ENCODE assay signal across 1 cellular context in genomic region chr2:183057333-183057985, GRCh38.
TF ChIP-seq lines count a peak whose summit lies in the region.

No MANE protein-coding gene starts in this region.

TF ChIP-seq in WTC11, 78 proteins besides CTCF, POLR2A, EP300 and RAD21 (continued from another document):
- TF ChIP-seq ATF3 (CRISPR knock-in tag; conservative IDR thresholded peaks at IDR 0.05) (no peak), JAZF1 (CRISPR knock-in tag; IDR thresholded peaks at IDR 0.05) (no peak), ETV6 (CRISPR knock-in tag; IDR thresholded peaks at IDR 0.05) (no peak), KAT7 (CRISPR knock-in tag; IDR thresholded peaks at IDR 0.05; ENCODE audit: borderline replicate concordance) (no peak), ZBTB43 (CRISPR knock-in tag; IDR thresholded peaks at IDR 0.05) (no peak), AFF4 (CRISPR knock-in tag; IDR thresholded peaks at IDR 0.05; ENCODE audit: borderline replicate concordance) (no peak), SP1 (CRISPR knock-in tag; conservative IDR thresholded peaks at IDR 0.05) (no peak), ZNF416 (CRISPR knock-in tag; IDR thresholded peaks at IDR 0.05) (no peak), MXD4 (CRISPR knock-in tag; IDR thresholded peaks at IDR 0.05; ENCODE audit: borderline replicate concordance) (no peak)
